In the genomic region with DNA sequence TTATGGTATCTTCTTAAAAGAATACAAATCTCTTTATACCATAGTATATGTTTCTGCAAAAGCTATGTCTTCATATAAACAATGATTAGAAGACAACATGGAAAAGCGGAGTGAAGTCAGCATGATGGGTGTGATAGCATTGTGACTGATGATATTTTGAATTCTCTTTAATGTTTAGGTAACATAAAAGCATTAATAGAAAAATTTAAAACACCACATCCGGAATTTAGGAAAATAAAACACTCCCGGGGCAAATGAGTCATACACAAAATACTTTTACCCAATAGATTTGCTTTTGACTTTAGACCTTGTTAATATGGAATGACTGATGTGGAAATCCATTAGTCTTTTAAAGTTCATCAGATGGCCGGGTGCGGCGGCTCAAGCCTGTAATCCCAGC, we compare ENCODE assay signal across 24 cellular contexts.
"Had no signal": no experiment of that assay in that cellular context is flagged by ENCODE, and none has a peak within 500 bp of the region (broad histone marks: within the 10 kb centered on the region; RNA-seq: fewer than 3 reads in every experiment).

No MANE protein-coding gene starts in this region.

- H3K4me1 ChIP-seq: uterus had no signal

- H3K27me3 Mint-ChIP-seq: stimulated activated naive B cell treated with anti-CD40 and anti-IgM and Interleukin-4, amounts not matched to agents 10 μg/mL and 1 μg/mL and 100 μg/mL, for 72 hours had no signal

- H3K27ac Mint-ChIP-seq: activated naive CD8-positive, alpha-beta T cell; activated T-cell treated with anti-CD3 and anti-CD28 coated beads, Interleukin-2, amount 50 U/mL, for 24 hours; activated T-helper 2 cell treated with anti-CD3 and anti-CD28 coated beads, Interferon-gamma antibody, Interleukin-2, Interleukin-4, amounts not matched to agents 10 μg/mL and 5 μg/mL and 100 μg/mL, durations not matched to agents 14 hours and 24 hours and 36 hours; naive B cell; stimulated activated naive B cell treated with anti-CD40 and anti-IgM and Interleukin-4, amounts not matched to agents 10 μg/mL and 1 μg/mL and 100 μg/mL, for 72 hours had no signal

- H3K4me3 ChIP-seq: adrenal gland, ascending aorta, heart right ventricle, lung, sigmoid colon, testis, uterus had no signal

- ATAC-seq: heart right ventricle; left lobe of liver; stimulated activated naive B cell treated with anti-CD40 and anti-IgM and Interleukin-4, amounts not matched to agents 10 μg/mL and 1 μg/mL and 100 μg/mL, for 72 hours had no signal

- H3K36me3 ChIP-seq: adrenal gland, ascending aorta, heart right ventricle, uterus, WERI-Rb-1 had no signal

- H3K4me1 Mint-ChIP-seq: naive B cell; stimulated activated naive B cell treated with anti-CD40 and anti-IgM and Interleukin-4, amounts not matched to agents 10 μg/mL and 1 μg/mL and 100 μg/mL, for 72 hours had no signal

- H3K36me3 Mint-ChIP-seq: activated naive CD8-positive, alpha-beta T cell; naive B cell; stimulated activated naive B cell treated with anti-CD40 and anti-IgM and Interleukin-4, amounts not matched to agents 10 μg/mL and 1 μg/mL and 100 μg/mL, for 72 hours had no signal

- H3K27ac ChIP-seq: adrenal gland, ascending aorta, heart right ventricle, sigmoid colon, testis, uterus, WERI-Rb-1 had no signal

- H3K27me3 ChIP-seq: adrenal gland, ascending aorta, sigmoid colon, testis, uterus had no signal

- H3K9me3 ChIP-seq: adrenal gland, ascending aorta, heart right ventricle, sigmoid colon, testis, uterus had no signal

- H3K9me3 Mint-ChIP-seq: activated T-cell treated with anti-CD3 and anti-CD28 coated beads, Interleukin-2, amount 50 U/mL, for 24 hours; activated T-helper 2 cell treated with anti-CD3 and anti-CD28 coated beads, Interferon-gamma antibody, Interleukin-2, Interleukin-4, amounts not matched to agents 10 μg/mL and 5 μg/mL and 100 μg/mL, durations not matched to agents 14 hours and 24 hours and 36 hours; naive B cell; stimulated activated naive B cell treated with anti-CD40 and anti-IgM and Interleukin-4, amounts not matched to agents 10 μg/mL and 1 μg/mL and 100 μg/mL, for 72 hours had no signal

- DNase-seq: activated CD4-positive, alpha-beta T cell treated with anti-CD3 and anti-CD28 coated beads for 1 hour; activated CD4-positive, alpha-beta T cell treated with anti-CD3 and anti-CD28 coated beads, Interleukin-2, amount 50 U/mL, for 1 hour; activated CD8-positive, alpha-beta memory T cell treated with anti-CD3 and anti-CD28 coated beads for 24 hours; activated CD8-positive, alpha-beta memory T cell treated with anti-CD3 and anti-CD28 coated beads, Interleukin-2, amount 50 U/mL, for 4 hours; activated naive CD4-positive, alpha-beta T cell; activated T-cell treated with anti-CD3 and anti-CD28 coated beads, Interleukin-2, amount 50 U/mL, for 24 hours; adrenal gland; effector CD4-positive, alpha-beta T cell; heart right ventricle; kidney; naive B cell; nucleus accumbens; sigmoid colon; stimulated activated CD4-positive, alpha-beta T cell treated with anti-CD3 and anti-CD28 coated beads, Interleukin-2, amount 100 ng/mL, for 48 hours; stimulated activated CD8-positive, alpha-beta memory T cell treated with anti-CD3 and anti-CD28 coated beads, Interleukin-4, amount 100 ng/mL, for 48 hours; stimulated activated naive B cell treated with anti-CD40 and anti-IgM and Interleukin-4, amounts not matched to agents 10 μg/mL and 1 μg/mL and 100 μg/mL, for 72 hours; testis; uterus; WERI-Rb-1 had no signal

- H3K4me3 Mint-ChIP-seq: activated naive CD8-positive, alpha-beta T cell; activated T-cell treated with anti-CD3 and anti-CD28 coated beads, Interleukin-2, amount 50 U/mL, for 24 hours; naive B cell; stimulated activated naive B cell treated with anti-CD40 and anti-IgM and Interleukin-4, amounts not matched to agents 10 μg/mL and 1 μg/mL and 100 μg/mL, for 72 hours had no signal
